In the genomic region with DNA sequence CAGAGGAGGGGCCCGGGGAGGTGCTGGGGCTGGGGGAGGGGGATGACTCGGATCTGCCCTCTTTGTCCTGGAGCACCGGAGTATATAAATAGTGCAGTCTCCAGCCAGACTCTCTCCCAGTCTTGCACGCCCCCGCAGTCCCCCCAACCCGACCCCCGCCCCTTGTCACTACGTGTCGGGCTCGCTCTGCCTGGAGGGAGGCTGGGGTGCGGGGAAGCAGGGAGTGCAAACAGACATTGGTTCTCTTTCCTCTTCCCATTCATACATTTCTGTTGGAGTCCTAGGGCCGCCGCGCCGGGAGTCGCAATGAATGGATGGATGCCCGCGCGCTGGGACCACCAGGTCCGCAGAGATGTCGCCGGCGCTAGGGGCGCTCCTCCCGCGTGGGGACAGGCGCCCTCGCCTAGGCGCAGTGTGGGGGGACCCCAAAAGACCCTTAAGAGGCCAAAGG, we compare ENCODE assay signal across 10 cellular contexts.
DNase-seq lines count a peak whose midpoint lies in the region; TF ChIP-seq lines count a peak whose summit lies in the region.
"Had no signal": no experiment of that assay in that cellular context is flagged by ENCODE, and none has a peak within 500 bp of the region (broad histone marks: within the 10 kb centered on the region; RNA-seq: fewer than 3 reads in every experiment).

No MANE protein-coding gene starts in this region.

- H3K9me3 ChIP-seq in mucosa of rectum (ENCODE audit: control insufficient read depth in 2 of 2, low read length in 2 of 2) (no peaks in the 10 kb centered on the region), thymus (ENCODE audit: control insufficient read depth) (no peaks in the 10 kb centered on the region)

- peak overlapping the region; percentile 99 for H3K4me2 ChIP-seq in KMS-11

- intact Hi-C loops in dorsolateral prefrontal cortex (cut with DNase I) = loop anchor here in 1 of 2 donors (10.0 kb wide), 1 partner anchor 74 kb away; no protein-coding TSS in a partner anchor

- TF ChIP-seq CTCF in KMS-11 (conservative IDR thresholded peaks at IDR 0.05; ENCODE audit: low read depth, low read length) (no peak), dorsolateral prefrontal cortex (IDR thresholded peaks at IDR 0.05 in 54 of 56, conservative IDR thresholded peaks at IDR 0.05 in 2 of 56; ENCODE audit: low read depth in 1 of 56, partially characterized antibody in 56 of 56) (peak in 1 of 56 donors; percentile 11)

- no peak overlapping the region for H3K4me3 ChIP-seq in KMS-11 (IDR thresholded peaks at IDR 0.05; ENCODE audit: insufficient read depth, low read depth, low read length)
- peak overlapping the region; percentile 31 to 75 (median 61) for H3K4me3 ChIP-seq in dorsolateral prefrontal cortex
- peak overlapping the region; percentile 20 to 28 for H3K4me3 ChIP-seq in mucosa of rectum (ENCODE audit: low read length in 2 of 2)
- H3K4me3 ChIP-seq in thymus (ENCODE audit: low read length) = peak overlapping the region; percentile 16
- H3K4me3 ChIP-seq: K562 had no signal

- no peaks in the 10 kb centered on the region for H4K20me1 ChIP-seq in KMS-11 (ENCODE audit: insufficient read depth)

- H3K79me2 ChIP-seq in KMS-11 (ENCODE audit: insufficient read depth, low read depth) = no peaks in the 10 kb centered on the region

- H3K9ac ChIP-seq in KMS-11 (no peak overlapping the region), mucosa of rectum (ENCODE audit: low read depth in 1 of 2, low read length in 2 of 2) (peak overlapping the region in 1 of 2 donors; percentile 24)

- no peaks in the 10 kb centered on the region for H3K36me3 ChIP-seq in KMS-11 (ENCODE audit: insufficient read depth)
- no peaks in the 10 kb centered on the region for H3K36me3 ChIP-seq in mucosa of rectum (ENCODE audit: control insufficient read depth in 2 of 2, insufficient read depth in 2 of 2, low read length in 2 of 2)
- no peaks in the 10 kb centered on the region for H3K36me3 ChIP-seq in thymus (ENCODE audit: control insufficient read depth, insufficient read depth)

- peak overlapping the region; percentile 84 for H2AFZ ChIP-seq in KMS-11 (ENCODE audit: low read depth)

- WGBS in thymus = 2% methylated on average over 29 of the region's 29 CpGs

- peak in 3 of 10 donors; percentile 42 to 60 (median 43) for DNase-seq in dorsolateral prefrontal cortex
- no peak for DNase-seq in activated gamma-delta T cell treated with Interleukin-2 at 50 U/mL for 16 hours
- DNase-seq in GM19238 (ENCODE audit: insufficient read length, low spot score) = no peak
- no peak for DNase-seq in GDM1 (lab: John Stamatoyannopoulos, UW)
- DNase-seq: activated effector memory CD4-positive, alpha-beta T cell treated with Interleukin-2 at 50 U/mL for 16 hours had no signal

- H3K27me3 ChIP-seq in KMS-11 (ENCODE audit: insufficient read depth, low read depth) = no peaks in the 10 kb centered on the region; the same call in 1 of the 2 replicates
- peaks cover 0 to 49% (median 8%) of the 10 kb centered on the region in 45 donors for H3K27me3 ChIP-seq in dorsolateral prefrontal cortex
- peaks cover 0 to 4% of the 10 kb centered on the region in 2 donors for H3K27me3 ChIP-seq in mucosa of rectum (ENCODE audit: control insufficient read depth in 2 of 2, insufficient read depth in 2 of 2, low read length in 2 of 2)
- H3K27me3 ChIP-seq in thymus (ENCODE audit: control insufficient read depth, insufficient read depth) = peaks cover 22% of the 10 kb centered on the region

- H3K27ac ChIP-seq in KMS-11 (no peak overlapping the region), dorsolateral prefrontal cortex (peak overlapping the region in 50 of 59 donors; percentile 20 to 89 (median 73)), mucosa of rectum (ENCODE audit: low read depth in 2 of 2, low read length in 2 of 2) (no peak overlapping the region), thymus (ENCODE audit: low read depth) (no peak overlapping the region)
- H3K27ac ChIP-seq: VCaP had no signal

- no peaks in the 10 kb centered on the region for H3K4me1 ChIP-seq in KMS-11 (ENCODE audit: low read depth, poor library complexity, severe bottlenecking)
- H3K4me1 ChIP-seq in mucosa of rectum (ENCODE audit: control insufficient read depth in 2 of 2, insufficient read depth in 2 of 2, low read length in 2 of 2) = no peaks in the 10 kb centered on the region
- H3K4me1 ChIP-seq in thymus (ENCODE audit: control insufficient read depth, insufficient read depth, low read length) = peaks cover 22% of the 10 kb centered on the region

Comparison
In these comparisons a context has a peak if more than half of its experiments do, and no peak if none do; other contexts are left out.
1. H3K27ac ChIP-seq: peak in dorsolateral prefrontal cortex (50 of 59); none in KMS-11 (single experiment), mucosa of rectum (0 of 2) and thymus (single experiment).